ENCODE assay signal across 8 cellular contexts in genomic region chr20:53547664-53548239, GRCh38. TPM values are rescaled to one million over a fixed set of nuclear protein-coding genes. Genes with fewer than 3 reads are reported as not detected.
A peak's percentile ranks its signal among the peaks of the same experiment; 100 is the strongest.
DNase-seq lines count a peak whose midpoint lies in the region; ATAC-seq, FAIRE-seq and TF ChIP-seq lines count a peak whose summit lies in the region.

No MANE protein-coding gene starts in this region.

- no peak for TF ChIP-seq POLR2A in A549 (IDR thresholded peaks at IDR 0.05; ENCODE audit: low read length)

- POLR2A ChIA-PET in A549 (lab: Yijun Ruan, JAX) (no interaction called here), SK-N-SH (lab: Yijun Ruan, JAX) (interaction anchor here (0.6 to 1.1 kb wide), 3 partner anchors 227 to 1236 kb away, joined by 3 to 4 read pairs (median 3); no protein-coding TSS in a partner anchor)

- peaks cover 5% of the 10 kb centered on the region for H3K4me1 Mint-ChIP-seq in chondrocyte (ENCODE audit: low read depth)

- H4K20me1 ChIP-seq in SK-N-SH (ENCODE audit: insufficient read depth): no peaks in the 10 kb centered on the region

- no peaks in the 10 kb centered on the region for H3F3A ChIP-seq in SK-N-SH (replicated peaks; ENCODE audit: insufficient read depth)

- H3K27ac Mint-ChIP-seq in chondrocyte (ENCODE audit: unreplicated experiment): no peak overlapping the region

- H3K36me3 ChIP-seq in SK-N-SH (replicated peaks in 1 of 2; ENCODE audit: control insufficient read depth in 1 of 2, insufficient read depth in 2 of 2, low read length in 1 of 2) (no peaks in the 10 kb centered on the region), left lung (no peaks in the 10 kb centered on the region)

- ATAC-seq in A549 (peak; percentile 85 to 90), left lung (peak; percentile 87), HG02588 (IDR thresholded peaks at IDR 0.05; ENCODE audit: unreplicated experiment) (no peak)

- no peak overlapping the region for H3K4me2 ChIP-seq in A549
- H3K4me2 ChIP-seq in SK-N-SH: no peak overlapping the region

- CTCF ChIA-PET in A549 (lab: Yijun Ruan, JAX): interaction anchor here (0.6 to 2.6 kb wide), 33 partner anchors 9 to 1303 kb away, joined by 3 to 29 read pairs (median 4); no protein-coding TSS in a partner anchor
- CTCF ChIA-PET in SK-N-SH (lab: Yijun Ruan, JAX): interaction anchor here (0.6 to 8.0 kb wide), 57 partner anchors 8 to 1423 kb away, joined by 3 to 109 read pairs (median 4); no protein-coding TSS in a partner anchor

- no peaks in the 10 kb centered on the region for H3K9me3 Mint-ChIP-seq in chondrocyte (ENCODE audit: low read depth)

- H3K79me2 ChIP-seq in SK-N-SH (ENCODE audit: insufficient read depth): no peaks in the 10 kb centered on the region

- DNase-seq in A549 (ENCODE audit: low read depth in 1 of 2, low spot score in 1 of 2) (peak; percentile 69 to 75), GM10266 (ENCODE audit: extremely low spot score) (peak; percentile 57), NCI-H1105 (lab: John Stamatoyannopoulos, UW) (peak; percentile 44), SK-N-SH (peak; percentile 71), chondrocyte (ENCODE audit: low spot score) (no peak), left lung (no peak), superior temporal gyrus (ENCODE audit: extremely low spot score) (peak; percentile 82)

- H3K4me3 ChIP-seq in A549 (no peak overlapping the region), SK-N-SH (ENCODE audit: low read depth in 2 of 2, low read length in 1 of 2) (peak overlapping the region in 1 of 2 experiments; percentile 9; a peak in 1 of 4 replicates), left lung (no peak overlapping the region)

- no peaks in the 10 kb centered on the region for H3K36me3 Mint-ChIP-seq in chondrocyte (ENCODE audit: low read depth)

- FAIRE-seq in A549 (lab: Jason Lieb, UNC): no peak

- H3K27ac ChIP-seq in A549: no peak overlapping the region
- 0 out of 4 replicates have a peak overlapping the region, but pooled peaks of 1 of the 2 experiments have one; percentile 3 for H3K27ac ChIP-seq in SK-N-SH (ENCODE audit: low read depth in 2 of 2, low read length in 1 of 2)
- H3K27ac ChIP-seq in left lung: no peak overlapping the region

- H3K4me1 ChIP-seq in A549 (peaks cover 4% of the 10 kb centered on the region; the same call in 1 of the 3 replicates), SK-N-SH (ENCODE audit: control insufficient read depth in 1 of 2, insufficient read depth in 2 of 2, low read depth in 1 of 2, low read length in 1 of 2) (peaks cover 0 to 4% of the 10 kb centered on the region in 2 experiments; a peak in 1 of 4 replicates), left lung (peaks cover 0 to 4% of the 10 kb centered on the region in 2 donors)

- TF ChIP-seq CTCF in A549 (IDR thresholded peaks at IDR 0.05) (peak; percentile 86), GM10266 (IDR thresholded peaks at IDR 0.05; ENCODE audit: control insufficient read depth, insufficient read depth, low read depth, missing control alignments) (peak; percentile 68), SK-N-SH (IDR thresholded peaks at IDR 0.05) (peak; percentile 81), chondrocyte (IDR thresholded peaks at IDR 0.05) (peak; percentile 87), left lung (IDR thresholded peaks at IDR 0.05) (peak; percentile 63 to 65)

- H3K27me3 Mint-ChIP-seq in chondrocyte (ENCODE audit: low read depth): no peaks in the 10 kb centered on the region

- no peaks in the 10 kb centered on the region for H3K9me2 ChIP-seq in SK-N-SH

- no peaks in the 10 kb centered on the region for H3K27me3 ChIP-seq in SK-N-SH (ENCODE audit: insufficient read depth)
- no peaks in the 10 kb centered on the region for H3K27me3 ChIP-seq in left lung

- intact Hi-C loops in left lung (cut with DNase I): loop anchor here in 1 of 2 donors (10.0 kb wide), 1 partner anchor 1233 kb away; no protein-coding TSS in a partner anchor

- H3K4me3 Mint-ChIP-seq in chondrocyte (ENCODE audit: unreplicated experiment): no peak overlapping the region

- H3K9me3 ChIP-seq in A549 (no peaks in the 10 kb centered on the region), SK-N-SH (no peaks in the 10 kb centered on the region), left lung (no peaks in the 10 kb centered on the region)

- no peak for TF ChIP-seq EP300 in A549 (IDR thresholded peaks at IDR 0.05)
- no peak; a peak in 1 of 4 replicates for TF ChIP-seq EP300 in SK-N-SH (IDR thresholded peaks at IDR 0.05; ENCODE audit: borderline replicate concordance in 1 of 2, low read depth in 1 of 2, low read length in 1 of 2)

- H2AFZ ChIP-seq in SK-N-SH (ENCODE audit: low read depth): 0 out of 2 replicates have a peak overlapping the region, but pooled peaks have one; percentile 37

- whole genome bisulfite sequencing in A549 (ENCODE audit: missing lambda C conversion rate): 31% methylated on average over 7 of the region's 7 CpGs
- 36% methylated on average over 7 of the region's 7 CpGs for WGBS in SK-N-SH (ENCODE audit: low lambda C conversion rate)

- TF ChIP-seq RAD21 in A549 (conservative IDR thresholded peaks at IDR 0.05 in 1 of 2, IDR thresholded peaks at IDR 0.05 in 1 of 2): peak; percentile 91 to 93
- TF ChIP-seq RAD21 in SK-N-SH (IDR thresholded peaks at IDR 0.05; ENCODE audit: low read length): peak; percentile 98

- H3K9ac ChIP-seq in SK-N-SH: no peak overlapping the region

TF ChIP-seq in A549, 52 proteins besides CTCF, POLR2A, EP300 and RAD21:
- TF ChIP-seq SMC3 (IDR thresholded peaks at IDR 0.05): peak; percentile 81
- no peak for TF ChIP-seq CHD4 (IDR thresholded peaks at IDR 0.05; ENCODE audit: borderline replicate concordance)

TF ChIP-seq in SK-N-SH, 30 proteins besides CTCF, POLR2A, EP300 and RAD21:
- TF ChIP-seq SMC3 (IDR thresholded peaks at IDR 0.05; ENCODE audit: low read depth, low read length): peak; percentile 87
- no peak for TF ChIP-seq POLR2AphosphoS5 (IDR thresholded peaks at IDR 0.05; ENCODE audit: low read depth, low read length)

RNA-seq across cellular contexts. Expression of gene ZNF217, which starts 45.9 kb away (rescaled TPM):
- polyA plus RNA-seq in A549 (2011; rRNA removed) (22.2 and 29.5 TPM in 2 replicates), A549 (2017; fragmentation: RNase III; extraction: RNeasy Plus Mini Kit Qiagen cat#74134 plus additional on column Dnase treatment) (28.1 to 30.5 TPM (median 29.9 TPM) in 3 replicates), SK-N-SH (2012; rRNA removed) (6.9 and 7.1 TPM in 2 replicates)
- 6.8 and 8.8 TPM in 2 replicates for polyA plus RNA-seq in A549 (2012; cell fraction: cytosol; rRNA removed)
- 8.9 and 11.6 TPM in 2 replicates for polyA plus RNA-seq in A549 (2012; cell fraction: nucleus; rRNA removed)
- 48.5 and 50.5 TPM in 2 replicates for polyA minus RNA-seq in A549 (2011; rRNA and poly(A)+ RNA removed)
- 7.6 and 8.5 TPM in 2 replicates for polyA plus RNA-seq in SK-N-SH (2012; cell fraction: cytosol; rRNA removed)
- polyA plus RNA-seq in SK-N-SH (2012; cell fraction: nucleus; rRNA removed): 13.4 and 14.5 TPM in 2 replicates
- total RNA-seq in chondrocyte (26.9 to 28.7 TPM (median 27.0 TPM) in 3 replicates), left lung (10 to 100 TPM; 23.6 to 35.4 TPM)

Comparison
In these comparisons a context has a peak if more than half of its experiments do, and no peak if none do; other contexts are left out.
1. DNase-seq: peak in A549 (2 of 2), GM10266 (single experiment), NCI-H1105 (single experiment), SK-N-SH (single experiment) and superior temporal gyrus (single experiment); none in chondrocyte (single experiment) and left lung (0 of 2).
2. Of the 12 proteins assayed by ChIP-seq in both A549 and SK-N-SH: peak only in A549: none; only in SK-N-SH: none; in both: CTCF, RAD21 and SMC3; in neither: 9.
3. Peak in every context shown above with its lines, with median percentiles within 50 percentile points of each other: CTCF ChIP-seq.